8 cellular contexts compared by ENCODE assay signal in genomic region chr5:64147849-64148441, GRCh38. TPM values are rescaled to one million over a fixed set of nuclear protein-coding genes. Genes with fewer than 3 reads are reported as not detected.
DNase-seq lines count a peak whose midpoint lies in the region; ATAC-seq and TF ChIP-seq lines count a peak whose summit lies in the region.
"Had no signal": no experiment of that assay in that cellular context is flagged by ENCODE, and none has a peak within 500 bp of the region (broad histone marks: within the 10 kb centered on the region; RNA-seq: fewer than 3 reads in every experiment).

No MANE protein-coding gene starts in this region.

- H3K4ac ChIP-seq in mesendoderm (ENCODE audit: low read depth, low read length) = no peak overlapping the region

- H3K4me3 ChIP-seq in GM06990 (replicated peaks; ENCODE audit: low read depth, low read length) = no peak overlapping the region
- no peak overlapping the region for H3K4me3 ChIP-seq in endodermal cell (ENCODE audit: low read length)
- no peak overlapping the region for H3K4me3 ChIP-seq in mesendoderm (ENCODE audit: low read length)

- peaks cover 5% of the 10 kb centered on the region for H3K4me1 ChIP-seq in endodermal cell (ENCODE audit: control insufficient read depth, insufficient read depth, low read length)
- H3K4me1 ChIP-seq in mesendoderm (ENCODE audit: control insufficient read depth, low read depth, low read length) = peaks cover 1% of the 10 kb centered on the region

- peaks cover 10% of the 10 kb centered on the region for H3K9me3 ChIP-seq in endodermal cell (ENCODE audit: control insufficient read depth, low read length)

- DNase-seq in GM06990 (ENCODE audit: extremely low read depth, insufficient read length) (no peak), NOMO-1 treated with dmso at 0.1 percent for 144 hours (lab: John Stamatoyannopoulos, UW; ENCODE audit: unreplicated experiment) (peak; percentile 14), endodermal cell (peak; percentile 87), mesendoderm (peak; percentile 77), amniotic stem cell (lab: John Stamatoyannopoulos, UW) (no peak)

- H3K27me3 ChIP-seq in GM06990 (replicated peaks; ENCODE audit: control insufficient read depth, insufficient read depth, low read length) = no peaks in the 10 kb centered on the region
- no peaks in the 10 kb centered on the region for H3K27me3 ChIP-seq in endodermal cell (ENCODE audit: control insufficient read depth, insufficient read depth, low read length, poor library complexity, severe bottlenecking)
- no peaks in the 10 kb centered on the region for H3K27me3 ChIP-seq in mesendoderm (ENCODE audit: insufficient read depth, low read length, poor library complexity)

- no peak overlapping the region for H2AK5ac ChIP-seq in mesendoderm (ENCODE audit: low read length)

- H3K36me3 ChIP-seq in GM06990 (ENCODE audit: control insufficient read depth, insufficient read depth, low read length) (no peaks in the 10 kb centered on the region), endodermal cell (ENCODE audit: control insufficient read depth, insufficient read depth, low read length) (no peaks in the 10 kb centered on the region), mesendoderm (ENCODE audit: control insufficient read depth, insufficient read depth, low read length) (no peaks in the 10 kb centered on the region)

- H3K27ac Mint-ChIP-seq in endodermal cell = no peak overlapping the region

- peaks cover 9% of the 10 kb centered on the region for H3K4me1 Mint-ChIP-seq in endodermal cell

- 21 to 29% methylated on average over 7 of the region's 7 CpGs for WGBS in endodermal cell (ENCODE audit: insufficient coverage in 1 of 2, insufficient read length in 1 of 2), 2 experiments
- WGBS in mesendoderm (ENCODE audit: extremely low coverage, insufficient coverage, low lambda C conversion rate) = no CpG with 5 or more reads among the region's 7 CpGs

- H3K27me3 Mint-ChIP-seq in endodermal cell (ENCODE audit: insufficient read depth) = no peaks in the 10 kb centered on the region

- H3K4me2 ChIP-seq in mesendoderm (ENCODE audit: low read length) = no peak overlapping the region

- H3K56ac ChIP-seq in mesendoderm (ENCODE audit: low read length) = peak overlapping the region; percentile 59

- H3K4me3 Mint-ChIP-seq in endodermal cell = no peak overlapping the region

- no peak overlapping the region for H2BK15ac ChIP-seq in mesendoderm (replicated peaks; ENCODE audit: low read depth)

- H3K79me2 ChIP-seq in mesendoderm (ENCODE audit: control insufficient read depth, insufficient read depth, low read length) = no peaks in the 10 kb centered on the region

- H3K18ac ChIP-seq in mesendoderm (ENCODE audit: low read length) = no peak overlapping the region

- H3K9me3 Mint-ChIP-seq in endodermal cell = peaks cover 18% of the 10 kb centered on the region

- ATAC-seq in HG02610 (IDR thresholded peaks at IDR 0.05; ENCODE audit: unreplicated experiment) (peak; percentile 56), GM19455 (IDR thresholded peaks at IDR 0.05; ENCODE audit: unreplicated experiment) (no peak)

- H2BK5ac ChIP-seq in mesendoderm (ENCODE audit: low read length) = no peak overlapping the region

- no peak overlapping the region for H3K23ac ChIP-seq in mesendoderm (ENCODE audit: low read length)

- no peaks in the 10 kb centered on the region for H3K79me1 ChIP-seq in mesendoderm (ENCODE audit: low read length)

- peak; percentile 77 for TF ChIP-seq CTCF in GM06990 (IDR thresholded peaks at IDR 0.05; ENCODE audit: insufficient read depth, low read length, poor library complexity, severe bottlenecking)
- peak; percentile 91 for TF ChIP-seq CTCF in endodermal cell (conservative IDR thresholded peaks at IDR 0.05)

- H4K5ac ChIP-seq in mesendoderm (ENCODE audit: low read length) = no peak overlapping the region

- H2BK120ac ChIP-seq in mesendoderm (ENCODE audit: low read depth, low read length) = no peak overlapping the region

- H3K9ac ChIP-seq in endodermal cell (ENCODE audit: extremely low read depth, low read length, poor library complexity, severe bottlenecking) = no peak overlapping the region
- no peak overlapping the region for H3K9ac ChIP-seq in mesendoderm (ENCODE audit: low read length)

- H3K27ac ChIP-seq in endodermal cell (ENCODE audit: low read depth, low read length) (no peak overlapping the region), mesendoderm (ENCODE audit: low read depth, low read length) (no peak overlapping the region)

- no peak overlapping the region for H4K8ac ChIP-seq in mesendoderm (ENCODE audit: low read depth, low read length)

- no peaks in the 10 kb centered on the region for H3K36me3 Mint-ChIP-seq in endodermal cell (ENCODE audit: low read depth)

RNA-seq across cellular contexts. Expression of gene RNF180, which starts 17.7 kb away (rescaled TPM):
- total RNA-seq in endodermal cell = 1 to 10 TPM; 5.3 to 8.0 TPM
- polyA plus RNA-seq in endodermal cell (2013, experiment 1 of 2) = 3.3 TPM
- 3.8 TPM for polyA plus RNA-seq in endodermal cell (2013, experiment 2 of 2)
- polyA plus RNA-seq in mesendoderm (2013, experiment 1 of 2) = 1.5 TPM
- polyA plus RNA-seq in mesendoderm (2013, experiment 2 of 2) = 1.8 TPM
- total RNA-seq: activated CD8-positive, alpha-beta memory T cell treated with anti-CD3 and anti-CD28 coated beads for 36 hours had no signal

Comparison
In these comparisons a context has a peak if more than half of its experiments do, and no peak if none do; other contexts are left out.
1. DNase-seq: peak in NOMO-1 treated with dmso at 0.1 percent for 144 hours (single experiment), endodermal cell (single experiment) and mesendoderm (single experiment); none in GM06990 (single experiment) and amniotic stem cell (single experiment).